In genomic region chr11:62853279-62853965, GRCh38 we compare ENCODE assay signal across 1 cellular context.
TF ChIP-seq lines count a peak whose summit lies in the region.

No MANE protein-coding gene starts in this region.

TF ChIP-seq in HCT116, 20 proteins besides CTCF, POLR2A, EP300 and RAD21:
- TF ChIP-seq FOSL1 (IDR thresholded peaks at IDR 0.05; ENCODE audit: low read depth) (no peak), SP1 (IDR thresholded peaks at IDR 0.05; ENCODE audit: low read depth) (no peak), POLR2AphosphoS5 (IDR thresholded peaks at IDR 0.05; ENCODE audit: low read depth, low read length) (no peak)
